Comparison of ENCODE assay signal across 9 cellular contexts in the genomic region with DNA sequence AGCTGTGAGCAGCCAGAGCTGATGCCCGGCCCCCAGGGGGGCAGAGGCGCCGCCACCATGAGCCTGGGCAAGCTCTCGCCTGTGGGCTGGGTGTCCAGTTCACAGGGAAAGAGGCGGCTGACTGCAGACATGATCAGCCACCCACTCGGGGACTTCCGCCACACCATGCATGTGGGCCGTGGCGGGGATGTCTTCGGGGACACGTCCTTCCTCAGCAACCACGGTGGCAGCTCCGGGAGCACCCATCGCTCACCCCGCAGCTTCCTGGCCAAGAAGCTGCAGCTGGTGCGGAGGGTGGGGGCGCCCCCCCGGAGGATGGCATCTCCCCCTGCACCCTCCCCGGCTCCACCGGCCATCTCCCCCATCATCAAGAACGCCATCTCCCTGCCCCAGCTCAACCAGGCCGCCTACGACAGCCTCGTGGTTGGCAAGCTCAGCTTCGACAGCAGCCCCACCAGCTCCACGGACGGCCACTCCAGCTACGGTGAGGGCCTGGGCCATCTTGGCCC. TPM values are rescaled to one million over a fixed set of nuclear protein-coding genes. Genes with fewer than 3 reads are reported as not detected.
DNase-seq lines count a peak whose midpoint lies in the region; ATAC-seq and TF ChIP-seq lines count a peak whose summit lies in the region.
"Had no signal": no experiment of that assay in that cellular context is flagged by ENCODE, and none has a peak within 500 bp of the region (broad histone marks: within the 10 kb centered on the region; RNA-seq: fewer than 3 reads in every experiment).

No MANE protein-coding gene starts in this region.

- no peak overlapping the region for H3K27ac ChIP-seq in KMS-11
- peak overlapping the region; percentile 34 to 44 for H3K27ac ChIP-seq in right atrium auricular region

- peaks cover 2% of the 10 kb centered on the region for H3K36me3 Mint-ChIP-seq in activated T-helper 1 cell treated with anti-CD3 and anti-CD28 coated beads, Interleukin-12 subunit alpha, Interleukin-12 subunit beta, Interleukin-2, Interleukin-4 antibody, amounts not matched to agents 30 ng/mL and 10 ng/mL and 1 ng/mL, durations not matched to agents 14 hours and 24 hours and 36 hours (ENCODE audit: low read depth)
- H3K36me3 Mint-ChIP-seq in stimulated activated memory B cell treated with anti-CD40 and anti-IgM and Interleukin-4, amounts not matched to agents 10 μg/mL and 1 μg/mL and 100 μg/mL, for 72 hours, result no peaks in the 10 kb centered on the region
- peaks cover 22% of the 10 kb centered on the region for H3K36me3 Mint-ChIP-seq in HFFc6 (ENCODE audit: low read depth)

- H3K4me3 ChIP-seq in KMS-11 (IDR thresholded peaks at IDR 0.05; ENCODE audit: insufficient read depth, low read depth, low read length) (no peak overlapping the region), right atrium auricular region (no peak overlapping the region)

- peak overlapping the region; percentile 29; the same call in 1 of the 2 replicates for H3K4me2 ChIP-seq in KMS-11

- intact Hi-C loops in activated T-helper 1 cell treated with anti-CD3 and anti-CD28 coated beads, Interleukin-12 subunit alpha, Interleukin-12 subunit beta, Interleukin-2, Interleukin-4 antibody, amounts not matched to agents 30 ng/mL and 10 ng/mL and 1 ng/mL, durations not matched to agents 14 hours and 24 hours and 36 hours (cut with micrococcal nuclease), result loop anchor here (2.0 kb wide), 2 partner anchors 26 to 300 kb away; no protein-coding TSS in a partner anchor

- H3K27me3 Mint-ChIP-seq in activated T-helper 1 cell treated with anti-CD3 and anti-CD28 coated beads, Interleukin-12 subunit alpha, Interleukin-12 subunit beta, Interleukin-2, Interleukin-4 antibody, amounts not matched to agents 30 ng/mL and 10 ng/mL and 1 ng/mL, durations not matched to agents 14 hours and 24 hours and 36 hours (ENCODE audit: insufficient read depth), result peaks cover 26% of the 10 kb centered on the region
- peaks cover 75% of the 10 kb centered on the region for H3K27me3 Mint-ChIP-seq in stimulated activated memory B cell treated with anti-CD40 and anti-IgM and Interleukin-4, amounts not matched to agents 10 μg/mL and 1 μg/mL and 100 μg/mL, for 72 hours
- H3K27me3 Mint-ChIP-seq in HFFc6 (ENCODE audit: insufficient read depth), result peaks cover 15% of the 10 kb centered on the region

- ATAC-seq in stimulated activated memory B cell treated with anti-CD40 and anti-IgM and Interleukin-4, amounts not matched to agents 10 μg/mL and 1 μg/mL and 100 μg/mL, for 72 hours, result peak; percentile 44
- ATAC-seq in HG03095 (IDR thresholded peaks at IDR 0.05; ENCODE audit: unreplicated experiment) (no peak), HG03280 (IDR thresholded peaks at IDR 0.05; ENCODE audit: unreplicated experiment) (no peak)
- ATAC-seq: left colon had no signal

- peak; percentile 17 for DNase-seq in activated T-helper 1 cell treated with anti-CD3 and anti-CD28 coated beads, Interleukin-12 subunit alpha, Interleukin-12 subunit beta, Interleukin-2, Interleukin-4 antibody, amounts not matched to agents 30 ng/mL and 10 ng/mL and 1 ng/mL, durations not matched to agents 14 hours and 24 hours and 36 hours (ENCODE audit: low spot score)
- DNase-seq in right atrium auricular region (ENCODE audit: low spot score) (no peak), HFFc6 (no peak), DMS153 treated with DMSO at 0.1 percent for 48 hours (lab: John Stamatoyannopoulos, UW; ENCODE audit: unreplicated experiment) (no peak)

- peaks cover 15% of the 10 kb centered on the region for H3K4me1 ChIP-seq in KMS-11 (ENCODE audit: low read depth, poor library complexity, severe bottlenecking)
- H3K4me1 ChIP-seq in right atrium auricular region, result peaks cover 0 to 74% of the 10 kb centered on the region in 2 donors

- H3K36me3 ChIP-seq in KMS-11 (ENCODE audit: insufficient read depth) (no peaks in the 10 kb centered on the region), right atrium auricular region (peaks cover 14% of the 10 kb centered on the region)

- H3K27ac Mint-ChIP-seq in activated T-helper 1 cell treated with anti-CD3 and anti-CD28 coated beads, Interleukin-12 subunit alpha, Interleukin-12 subunit beta, Interleukin-2, Interleukin-4 antibody, amounts not matched to agents 30 ng/mL and 10 ng/mL and 1 ng/mL, durations not matched to agents 14 hours and 24 hours and 36 hours, result peak overlapping the region; percentile 73
- peak overlapping the region; percentile 28 for H3K27ac Mint-ChIP-seq in stimulated activated memory B cell treated with anti-CD40 and anti-IgM and Interleukin-4, amounts not matched to agents 10 μg/mL and 1 μg/mL and 100 μg/mL, for 72 hours
- H3K27ac Mint-ChIP-seq in HFFc6, result no peak overlapping the region

- no peaks in the 10 kb centered on the region for H3K9me3 Mint-ChIP-seq in activated T-helper 1 cell treated with anti-CD3 and anti-CD28 coated beads, Interleukin-12 subunit alpha, Interleukin-12 subunit beta, Interleukin-2, Interleukin-4 antibody, amounts not matched to agents 30 ng/mL and 10 ng/mL and 1 ng/mL, durations not matched to agents 14 hours and 24 hours and 36 hours
- H3K9me3 Mint-ChIP-seq in stimulated activated memory B cell treated with anti-CD40 and anti-IgM and Interleukin-4, amounts not matched to agents 10 μg/mL and 1 μg/mL and 100 μg/mL, for 72 hours, result no peaks in the 10 kb centered on the region
- no peaks in the 10 kb centered on the region for H3K9me3 Mint-ChIP-seq in HFFc6

- no peak for TF ChIP-seq CTCF in KMS-11 (conservative IDR thresholded peaks at IDR 0.05; ENCODE audit: low read depth, low read length)
- TF ChIP-seq CTCF in right atrium auricular region (IDR thresholded peaks at IDR 0.05), result no peak
- TF ChIP-seq CTCF in HFFc6 (IDR thresholded peaks at IDR 0.05), result no peak

- no peaks in the 10 kb centered on the region for H3K79me2 ChIP-seq in KMS-11 (ENCODE audit: insufficient read depth, low read depth)

- H3K9me3 ChIP-seq in right atrium auricular region, result no peaks in the 10 kb centered on the region

- H3K27me3 ChIP-seq in KMS-11 (ENCODE audit: insufficient read depth, low read depth) (peaks cover 46% of the 10 kb centered on the region), right atrium auricular region (no peaks in the 10 kb centered on the region)

- no peak overlapping the region for H2AFZ ChIP-seq in KMS-11 (ENCODE audit: low read depth)

- peak overlapping the region; percentile 51 for H3K4me3 Mint-ChIP-seq in activated T-helper 1 cell treated with anti-CD3 and anti-CD28 coated beads, Interleukin-12 subunit alpha, Interleukin-12 subunit beta, Interleukin-2, Interleukin-4 antibody, amounts not matched to agents 30 ng/mL and 10 ng/mL and 1 ng/mL, durations not matched to agents 14 hours and 24 hours and 36 hours
- peak overlapping the region; percentile 45 for H3K4me3 Mint-ChIP-seq in stimulated activated memory B cell treated with anti-CD40 and anti-IgM and Interleukin-4, amounts not matched to agents 10 μg/mL and 1 μg/mL and 100 μg/mL, for 72 hours
- H3K4me3 Mint-ChIP-seq in HFFc6, result no peak overlapping the region

- H3K4me1 Mint-ChIP-seq in activated T-helper 1 cell treated with anti-CD3 and anti-CD28 coated beads, Interleukin-12 subunit alpha, Interleukin-12 subunit beta, Interleukin-2, Interleukin-4 antibody, amounts not matched to agents 30 ng/mL and 10 ng/mL and 1 ng/mL, durations not matched to agents 14 hours and 24 hours and 36 hours (ENCODE audit: low read depth), result peaks cover 42% of the 10 kb centered on the region
- H3K4me1 Mint-ChIP-seq in stimulated activated memory B cell treated with anti-CD40 and anti-IgM and Interleukin-4, amounts not matched to agents 10 μg/mL and 1 μg/mL and 100 μg/mL, for 72 hours, result peaks cover 34% of the 10 kb centered on the region
- H3K4me1 Mint-ChIP-seq in HFFc6 (ENCODE audit: low read depth), result peaks cover 39% of the 10 kb centered on the region

- H3K9ac ChIP-seq in KMS-11, result no peak overlapping the region

- no peaks in the 10 kb centered on the region for H4K20me1 ChIP-seq in KMS-11 (ENCODE audit: insufficient read depth)

RNA-seq across cellular contexts. Expression of a gene that starts 6.1 kb away (rescaled TPM):
- 1.1 and 1.5 TPM in 2 replicates for total RNA-seq in activated T-helper 1 cell treated with anti-CD3 and anti-CD28 coated beads, Interleukin-12 subunit alpha, Interleukin-12 subunit beta, Interleukin-2, Interleukin-4 antibody, amounts not matched to agents 30 ng/mL and 10 ng/mL and 1 ng/mL, durations not matched to agents 14 hours and 24 hours and 36 hours
- 10 to 100 TPM; 20.7 to 34.8 TPM for total RNA-seq in right atrium auricular region
- 100 to 1,000 TPM in 3 of 6 experiments, 10 to 100 TPM in 3; 88.3 to 104 (median 97.2) TPM for total RNA-seq in HFFc6 (2021; fragmentation: NEBNext Ultra II Directional; extraction: Animal tissue kit (Norgen Biotek cat#: 25700))

RNA-seq across cellular contexts. Expression of a gene that starts 13.5 kb away (rescaled TPM):
- total RNA-seq in activated T-helper 1 cell treated with anti-CD3 and anti-CD28 coated beads, Interleukin-12 subunit alpha, Interleukin-12 subunit beta, Interleukin-2, Interleukin-4 antibody, amounts not matched to agents 30 ng/mL and 10 ng/mL and 1 ng/mL, durations not matched to agents 14 hours and 24 hours and 36 hours, result not detected in 2 replicates
- total RNA-seq in right atrium auricular region, result not detected
- not detected for total RNA-seq in HFFc6 (2021; fragmentation: NEBNext Ultra II Directional; extraction: Animal tissue kit (Norgen Biotek cat#: 25700))

RNA-seq across cellular contexts. Expression of a gene that starts 42.3 kb away (rescaled TPM):
- 70.8 and 78.9 TPM in 2 replicates for total RNA-seq in activated T-helper 1 cell treated with anti-CD3 and anti-CD28 coated beads, Interleukin-12 subunit alpha, Interleukin-12 subunit beta, Interleukin-2, Interleukin-4 antibody, amounts not matched to agents 30 ng/mL and 10 ng/mL and 1 ng/mL, durations not matched to agents 14 hours and 24 hours and 36 hours
- 10 to 100 TPM; 17.7 to 29.0 TPM for total RNA-seq in right atrium auricular region
- 10 to 100 TPM; 37.5 to 45.4 (median 41.5) TPM for total RNA-seq in HFFc6 (2021; fragmentation: NEBNext Ultra II Directional; extraction: Animal tissue kit (Norgen Biotek cat#: 25700))

RNA-seq across cellular contexts. Expression of a gene that starts 47.2 kb away (rescaled TPM):
- total RNA-seq in activated T-helper 1 cell treated with anti-CD3 and anti-CD28 coated beads, Interleukin-12 subunit alpha, Interleukin-12 subunit beta, Interleukin-2, Interleukin-4 antibody, amounts not matched to agents 30 ng/mL and 10 ng/mL and 1 ng/mL, durations not matched to agents 14 hours and 24 hours and 36 hours, result not detected in 2 replicates
- total RNA-seq in right atrium auricular region, result 1 to 10 TPM; 4.2 to 5.8 TPM
- 1 to 10 TPM; 4.4 to 5.6 (median 4.8) TPM for total RNA-seq in HFFc6 (2021; fragmentation: NEBNext Ultra II Directional; extraction: Animal tissue kit (Norgen Biotek cat#: 25700))
